In genomic region chr13:84433024-84433423, GRCh38 we compare ENCODE assay signal across 19 cellular contexts.
DNase-seq lines count a peak whose midpoint lies in the region; ATAC-seq and TF ChIP-seq lines count a peak whose summit lies in the region.
"Had no signal": no experiment of that assay in that cellular context is flagged by ENCODE, and none has a peak within 500 bp of the region (broad histone marks: within the 10 kb centered on the region; RNA-seq: fewer than 3 reads in every experiment).

No MANE protein-coding gene starts in this region.

- no peaks in the 10 kb centered on the region for H3K36me3 Mint-ChIP-seq in chondrocyte (ENCODE audit: low read depth)
- H3K36me3 Mint-ChIP-seq: activated naive CD4-positive, alpha-beta T cell treated with anti-CD3 and anti-CD28 coated beads, Interleukin-2, amount 50 U/mL, for 72 hours had no signal

- peak overlapping the region; percentile 69 for H3K27ac Mint-ChIP-seq in chondrocyte (ENCODE audit: unreplicated experiment)
- H3K27ac Mint-ChIP-seq: activated naive CD4-positive, alpha-beta T cell treated with anti-CD3 and anti-CD28 coated beads, Interleukin-2, amount 50 U/mL, for 72 hours; activated T-cell treated with anti-CD3 and anti-CD28 coated beads, Interleukin-2, amount 50 U/mL, for 24 hours had no signal

- intact Hi-C loops in testis (cut with DNase I; ENCODE audit: low total_unique reads): no loop called here
- intact Hi-C loops in left ventricle myocardium superior (cut with micrococcal nuclease): no loop called here

- 91 to 94% methylated on average over 2 of the region's 2 CpGs for WGBS in testis, 2 donors

- no peaks in the 10 kb centered on the region for H3K9me3 ChIP-seq in testis

- no peaks in the 10 kb centered on the region for H3K27me3 ChIP-seq in testis
- H3K27me3 ChIP-seq: foreskin keratinocyte, left lung had no signal

- no peaks in the 10 kb centered on the region for H3K4me1 ChIP-seq in testis
- H3K4me1 ChIP-seq: left lung had no signal

- peaks cover 16% of the 10 kb centered on the region for H3K9me3 Mint-ChIP-seq in chondrocyte (ENCODE audit: low read depth)
- H3K9me3 Mint-ChIP-seq: activated naive CD4-positive, alpha-beta T cell treated with anti-CD3 and anti-CD28 coated beads, Interleukin-2, amount 50 U/mL, for 72 hours; activated T-cell treated with anti-CD3 and anti-CD28 coated beads, Interleukin-2, amount 50 U/mL, for 24 hours had no signal

- H3K4me3 ChIP-seq in AG10803 (ENCODE audit: low read length) (no peak overlapping the region), testis (no peak overlapping the region)
- H3K4me3 ChIP-seq: left lung had no signal

- no peak for ATAC-seq in left ventricle myocardium superior
- ATAC-seq: activated naive CD4-positive, alpha-beta T cell treated with anti-CD3 and anti-CD28 coated beads, Interleukin-2, amount 50 U/mL, for 72 hours; foreskin keratinocyte; left lung; sciatic nerve had no signal

- DNase-seq in AG10803 (ENCODE audit: low read depth) (peak; percentile 74), M059J (ENCODE audit: low read depth) (peak; percentile 76), chondrocyte (ENCODE audit: low spot score) (no peak), kidney tubule cell (ENCODE audit: low spot score) (peak; percentile 56), GM20000 (ENCODE audit: low spot score) (no peak), testis (no peak), left ventricle myocardium superior (no peak)
- no peak for DNase-seq in stimulated activated CD4-positive, alpha-beta T cell treated with anti-CD3 and anti-CD28 coated beads, Interleukin-4, amount 100 ng/mL, for 24 hours
- DNase-seq: activated CD4-positive, alpha-beta T cell treated with anti-CD3 and anti-CD28 coated beads, Interleukin-2, amount 50 U/mL, for 4 hours; activated T-cell treated with anti-CD3 and anti-CD28 coated beads, Interleukin-2, amount 50 U/mL, for 24 hours; effector memory CD4-positive, alpha-beta T cell; GF-D8; left lung; NCI-H1092; NCI-H774; stimulated activated CD4-positive, alpha-beta T cell treated with anti-CD3 and anti-CD28 coated beads, Interleukin-2, amount 100 ng/mL, for 24 hours had no signal

- H3K27ac ChIP-seq in testis: no peak overlapping the region
- H3K27ac ChIP-seq: foreskin keratinocyte, left lung had no signal

- no peaks in the 10 kb centered on the region for H3K27me3 Mint-ChIP-seq in chondrocyte (ENCODE audit: low read depth)
- H3K27me3 Mint-ChIP-seq: activated T-cell treated with anti-CD3 and anti-CD28 coated beads, Interleukin-2, amount 50 U/mL, for 24 hours had no signal

- H3K4me3 Mint-ChIP-seq in chondrocyte (ENCODE audit: unreplicated experiment): no peak overlapping the region
- H3K4me3 Mint-ChIP-seq: activated T-cell treated with anti-CD3 and anti-CD28 coated beads, Interleukin-2, amount 50 U/mL, for 24 hours had no signal

- peaks cover 43% of the 10 kb centered on the region for H3K4me1 Mint-ChIP-seq in chondrocyte (ENCODE audit: low read depth)

- 0 out of 2 replicates have a peak, but pooled peaks have one; percentile 15 for TF ChIP-seq CTCF in AG10803 (conservative IDR thresholded peaks at IDR 0.05; ENCODE audit: low read length)
- TF ChIP-seq CTCF in chondrocyte (IDR thresholded peaks at IDR 0.05): peak; percentile 14
- no peak for TF ChIP-seq CTCF in GM20000 (IDR thresholded peaks at IDR 0.05; ENCODE audit: extremely low read depth, missing control alignments)
- no peak for TF ChIP-seq CTCF in testis (IDR thresholded peaks at IDR 0.05)

- no peak for TF ChIP-seq POLR2A in testis (IDR thresholded peaks at IDR 0.05)

- no peaks in the 10 kb centered on the region for H3K36me3 ChIP-seq in testis (ENCODE audit: low read depth, missing control alignments)
- H3K36me3 ChIP-seq: left lung had no signal

Comparison
In these comparisons a context has a peak if more than half of its experiments do, and no peak if none do; other contexts are left out.
1. DNase-seq: peak in AG10803 (single experiment), M059J (single experiment) and kidney tubule cell (single experiment); none in chondrocyte (single experiment), GM20000 (single experiment), stimulated activated CD4-positive, alpha-beta T cell treated with anti-CD3 and anti-CD28 coated beads, Interleukin-4, amount 100 ng/mL, for 24 hours (single experiment), testis (single experiment) and left ventricle myocardium superior (single experiment).
2. CTCF ChIP-seq: peak in AG10803 (single experiment) and chondrocyte (single experiment); none in GM20000 (single experiment) and testis (0 of 3).